12 cellular contexts compared by ENCODE assay signal in the genomic region with DNA sequence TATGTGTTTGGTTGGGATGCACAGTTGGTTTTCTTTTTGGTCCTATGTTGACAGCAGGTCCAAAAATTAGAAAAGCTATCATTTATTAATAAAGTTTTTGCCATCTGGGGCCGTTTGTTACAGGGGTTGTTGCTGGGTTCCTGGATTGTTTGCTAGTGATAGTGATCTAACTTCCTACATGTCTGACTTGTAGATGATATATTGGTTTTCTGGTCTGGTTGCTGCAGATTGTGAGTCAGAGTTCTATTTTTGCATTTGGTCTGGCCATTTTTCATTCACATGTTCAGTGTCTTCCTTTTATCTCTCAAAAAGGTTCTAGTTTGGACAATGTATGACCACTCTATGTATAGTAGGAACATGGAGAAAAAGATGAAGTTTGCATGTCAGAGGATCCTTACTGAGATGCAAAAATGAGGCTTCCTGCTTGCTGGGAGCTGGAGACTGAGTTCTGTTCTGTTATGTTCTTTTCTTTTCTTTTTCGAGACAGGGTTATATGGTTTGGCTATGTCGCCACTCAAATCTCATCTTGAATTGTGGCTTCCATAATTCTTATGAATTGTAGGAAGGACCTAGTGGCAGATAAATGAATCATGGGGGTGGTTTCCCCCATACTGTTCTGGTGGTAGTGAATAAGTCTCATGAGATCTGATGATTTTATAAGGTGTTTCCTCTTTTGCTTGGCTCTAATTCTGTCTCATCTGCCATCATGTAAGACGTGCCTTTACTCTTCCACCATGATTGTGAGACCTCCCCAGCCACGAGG. TPM values are rescaled to one million over a fixed set of nuclear protein-coding genes. Genes with fewer than 3 reads are reported as not detected.
DNase-seq lines count a peak whose midpoint lies in the region; ATAC-seq and TF ChIP-seq lines count a peak whose summit lies in the region.
"Had no signal": no experiment of that assay in that cellular context is flagged by ENCODE, and none has a peak within 500 bp of the region (broad histone marks: within the 10 kb centered on the region; RNA-seq: fewer than 3 reads in every experiment).

No MANE protein-coding gene starts in this region.

- no peak overlapping the region for H3K4me3 Mint-ChIP-seq in MCF 10A (ENCODE audit: unreplicated experiment)

- no peaks in the 10 kb centered on the region for H3K9me3 Mint-ChIP-seq in MCF 10A (ENCODE audit: unreplicated experiment)

- no peaks in the 10 kb centered on the region for H3K27me3 Mint-ChIP-seq in MCF 10A (ENCODE audit: insufficient read depth, unreplicated experiment)

- H4K20me1 ChIP-seq in mammary epithelial cell (ENCODE audit: insufficient read depth, low read length): no peaks in the 10 kb centered on the region

- ATAC-seq in GM18909 (IDR thresholded peaks at IDR 0.05; ENCODE audit: poor library complexity, unreplicated experiment): no peak
- ATAC-seq in psoas muscle: no peak
- ATAC-seq in GM18502 (IDR thresholded peaks at IDR 0.05; ENCODE audit: poor library complexity, unreplicated experiment): no peak

- H3K27me3 ChIP-seq in mammary epithelial cell (ENCODE audit: insufficient read depth, low read length) (no peaks in the 10 kb centered on the region), psoas muscle (ENCODE audit: insufficient read depth in 3 of 3, low read length in 2 of 3) (peaks cover 0 to 3% (median 0%) of the 10 kb centered on the region in 3 donors), ascending aorta (no peaks in the 10 kb centered on the region)
- H3K27me3 ChIP-seq: uterus had no signal

- BruUV-seq in mammary epithelial cell (replicated peaks; lab: Mats Ljungman, UMichigan) (no TSS peak), MCF 10A (replicated peaks; lab: Mats Ljungman, UMichigan) (no TSS peak)

- peaks cover 19% of the 10 kb centered on the region for H3K4me1 Mint-ChIP-seq in MCF 10A (ENCODE audit: insufficient read depth, unreplicated experiment)

- no peak overlapping the region for H3K4me3 ChIP-seq in mammary epithelial cell (replicated peaks in 1 of 3; ENCODE audit: insufficient read depth in 1 of 3, low read depth in 2 of 3, low read length in 3 of 3)
- H3K4me3 ChIP-seq in cardiac fibroblast (replicated peaks in 1 of 2; ENCODE audit: low read depth in 2 of 2, low read length in 2 of 2): no peak overlapping the region
- no peak overlapping the region for H3K4me3 ChIP-seq in psoas muscle
- no peak overlapping the region for H3K4me3 ChIP-seq in ascending aorta
- H3K4me3 ChIP-seq: uterus had no signal

- 33% methylated on average over 5 of the region's 5 CpGs for WGBS in mammary epithelial cell (ENCODE audit: low coverage, missing lambda C conversion rate)
- WGBS in psoas muscle, 3 donors: 51 to 58% (median 57%) methylated on average over 5 of the region's 5 CpGs

- TF ChIP-seq CTCF in mammary epithelial cell (conservative IDR thresholded peaks at IDR 0.05 in 1 of 2, IDR thresholded peaks at IDR 0.05 in 1 of 2; ENCODE audit: extremely low read depth in 1 of 2, insufficient read depth in 1 of 2, low read depth in 1 of 2, low read length in 2 of 2) (no peak), MCF 10A (IDR thresholded peaks at IDR 0.05; ENCODE audit: unreplicated experiment) (no peak), cardiac fibroblast (IDR thresholded peaks at IDR 0.05; ENCODE audit: low read depth, low read length) (no peak), psoas muscle (IDR thresholded peaks at IDR 0.05) (no peak), ascending aorta (IDR thresholded peaks at IDR 0.05) (no peak)

- H3K9ac ChIP-seq in mammary epithelial cell (ENCODE audit: insufficient read depth, low read length): no peak overlapping the region

- CTCF ChIA-PET in mammary epithelial cell (lab: Charles Lee; ENCODE audit: low non-redundant PET) (no interaction called here), MCF 10A (lab: Yijun Ruan, JAX) (interaction anchor here (0.5 to 5.6 kb wide), 43 partner anchors 10 to 1177 kb away, joined by 3 to 80 read pairs (median 4); partner anchors contain the start of gene CAPN2)

- no peaks in the 10 kb centered on the region for H3K36me3 Mint-ChIP-seq in MCF 10A (ENCODE audit: insufficient read depth, unreplicated experiment)

- H3K4me2 ChIP-seq in mammary epithelial cell (ENCODE audit: insufficient read depth, low read depth, low read length): peak overlapping the region; percentile 29

- no peak overlapping the region for H3K27ac ChIP-seq in mammary epithelial cell (ENCODE audit: insufficient read depth, low read depth, low read length)
- no peak overlapping the region for H3K27ac ChIP-seq in psoas muscle
- H3K27ac ChIP-seq in ascending aorta: no peak overlapping the region
- H3K27ac ChIP-seq: epithelial cell of prostate, uterus had no signal

- in situ Hi-C loops in mammary epithelial cell (cut with MboI; ENCODE audit: low sequenced_read_pairs in 2 of 2): loop anchor here in 1 of 2 donors (25.0 kb wide), 1 partner anchor 522 kb away; no protein-coding TSS in a partner anchor

- DNase-seq in mammary epithelial cell (peak; percentile 37), MCF 10A (ENCODE audit: unreplicated experiment) (no peak), OCI-M1 (lab: John Stamatoyannopoulos, UW) (peak; percentile 71), cardiac fibroblast (ENCODE audit: low read depth in 2 of 2) (peak; percentile 2 to 32), psoas muscle (no peak), ascending aorta (ENCODE audit: low spot score in 2 of 2) (no peak)
- DNase-seq: activated gamma-delta T cell, Right ventricle myocardium superior, uterus had no signal

- no peaks in the 10 kb centered on the region for H3K9me3 ChIP-seq in mammary epithelial cell (replicated peaks; ENCODE audit: insufficient read depth, low read length)
- no peaks in the 10 kb centered on the region for H3K9me3 ChIP-seq in psoas muscle
- H3K9me3 ChIP-seq in ascending aorta: no peaks in the 10 kb centered on the region
- H3K9me3 ChIP-seq: uterus had no signal

- H3K36me3 ChIP-seq in mammary epithelial cell (ENCODE audit: insufficient read depth, low read length) (no peaks in the 10 kb centered on the region), psoas muscle (ENCODE audit: insufficient read depth in 1 of 2, low read depth in 1 of 2) (no peaks in the 10 kb centered on the region), ascending aorta (no peaks in the 10 kb centered on the region)
- H3K36me3 ChIP-seq: uterus had no signal

- dilution Hi-C loops in mammary epithelial cell (cut with HindIII; ENCODE audit: low sequenced_read_pairs): no loop called here

- peaks cover 11% of the 10 kb centered on the region for H3K4me1 ChIP-seq in mammary epithelial cell (ENCODE audit: insufficient read depth, low read length)
- H3K4me1 ChIP-seq in psoas muscle: peaks cover 10% of the 10 kb centered on the region
- peaks cover 0 to 12% of the 10 kb centered on the region in 2 donors for H3K4me1 ChIP-seq in ascending aorta

- H3K79me2 ChIP-seq in mammary epithelial cell (ENCODE audit: insufficient read depth, low read length): peaks cover 9% of the 10 kb centered on the region

- intact Hi-C loops in mammary epithelial cell (cut with micrococcal nuclease): loop anchor here (1.0 to 5.0 kb wide), 4 partner anchors 123 to 636 kb away; no protein-coding TSS in a partner anchor
- intact Hi-C loops in MCF 10A (cut with micrococcal nuclease): loop anchor here (1.0 kb wide), 4 partner anchors 123 to 218 kb away; partner anchors contain the start of gene DEGS1
- intact Hi-C loops in psoas muscle (cut with DNase I): loop anchor here (1.0 to 5.0 kb wide), 2 partner anchors 217 to 218 kb away; no protein-coding TSS in a partner anchor
- intact Hi-C loops in ascending aorta (cut with DNase I): loop anchor here (2.0 to 5.0 kb wide), 4 partner anchors 123 to 637 kb away; partner anchors contain the start of genes DEGS1 and FBXO28

- H3K27ac Mint-ChIP-seq in MCF 10A (ENCODE audit: low read depth, unreplicated experiment): no peak overlapping the region

- POLR2A ChIA-PET in MCF 10A (lab: Yijun Ruan, JAX): interaction anchor here (0.6 to 4.7 kb wide), 15 partner anchors 10 to 635 kb away, joined by 3 to 45 read pairs (median 3); partner anchors contain the start of genes CNIH4, DEGS1 and FBXO28

- peak overlapping the region; percentile 6 for H2AFZ ChIP-seq in mammary epithelial cell (ENCODE audit: low read depth, low read length)

RNA-seq across cellular contexts. Expression of gene NVL, which starts 4.1 kb away (rescaled TPM):
- total RNA-seq in mammary epithelial cell (10 to 100 TPM; 24.3 to 28.8 TPM), MCF 10A (2022) (69.8 and 81.5 TPM in 2 replicates), psoas muscle (10 to 100 TPM in 1 of 4 donors, 1 to 10 TPM in 3; 6.3 to 11.0 (median 8.1) TPM), ascending aorta (34.6 TPM)
- polyA plus RNA-seq in mammary epithelial cell (16.8 TPM), psoas muscle (1 to 10 TPM; 7.0 to 10.0 (median 8.2) TPM)
- 24.4 TPM for polyA minus RNA-seq in mammary epithelial cell

RNA-seq across cellular contexts. Expression of gene CNIH4, which starts 22.6 kb away (rescaled TPM):
- total RNA-seq in mammary epithelial cell (10 to 100 TPM; 82.2 to 82.3 TPM), MCF 10A (2022) (190 and 212 TPM in 2 replicates), psoas muscle (10 to 100 TPM; 29.7 to 38.4 (median 34.3) TPM), ascending aorta (26.9 TPM)
- polyA plus RNA-seq in mammary epithelial cell (91.3 TPM), psoas muscle (100 to 1,000 TPM in 1 of 3 donors, 10 to 100 TPM in 2; 42.5 to 103 (median 48.2) TPM)
- 42.8 TPM for polyA minus RNA-seq in mammary epithelial cell

Comparison
In these comparisons a context has a peak if more than half of its experiments do, and no peak if none do; other contexts are left out.
1. DNase-seq: peak in mammary epithelial cell (single experiment), OCI-M1 (single experiment) and cardiac fibroblast (2 of 2); none in MCF 10A (single experiment), psoas muscle (0 of 2) and ascending aorta (0 of 2).